In the genomic region with DNA sequence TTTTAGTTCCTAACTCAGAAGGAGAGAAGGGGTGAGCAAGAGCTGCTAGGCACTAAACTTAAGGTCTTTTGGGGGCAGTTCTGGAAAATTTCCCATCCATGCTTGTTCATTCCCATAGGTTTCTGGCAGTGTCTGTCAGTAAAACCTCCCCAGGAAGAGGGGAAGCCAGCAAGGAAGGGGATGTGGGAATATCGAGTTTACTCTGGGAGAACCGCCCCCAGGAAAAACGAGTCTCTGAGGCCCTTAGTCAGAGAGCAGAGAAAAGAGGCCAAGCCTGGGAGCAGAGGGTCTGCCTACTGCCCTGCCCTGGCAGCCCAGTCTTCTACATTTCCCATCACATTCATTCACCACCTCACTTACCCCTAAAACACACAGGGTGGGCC, we compare ENCODE assay signal across 21 cellular contexts. TPM values are rescaled to one million over a fixed set of nuclear protein-coding genes. Genes with fewer than 3 reads are reported as not detected.
A peak's percentile ranks its signal among the peaks of the same experiment; 100 is the strongest.
DNase-seq lines count a peak whose midpoint lies in the region; ATAC-seq and TF ChIP-seq lines count a peak whose summit lies in the region.
"Had no signal": no experiment of that assay in that cellular context is flagged by ENCODE, and none has a peak within 500 bp of the region (broad histone marks: within the 10 kb centered on the region; RNA-seq: fewer than 3 reads in every experiment).

No MANE protein-coding gene starts in this region.

- peaks cover 0 to 5% (median 0%) of the 10 kb centered on the region in 11 experiments; a peak in 1 of 22 replicates for H3K9me3 ChIP-seq in BLaER1 treated with 17β-estradiol and CSF1 and Interleukin-3, amounts not matched to agents 10 nM and 100 nM (replicated peaks in 1 of 11)
- H3K9me3 ChIP-seq: breast epithelium, SK-N-SH had no signal

- H3K9me3 Mint-ChIP-seq in neural crest cell = no peaks in the 10 kb centered on the region
- no peaks in the 10 kb centered on the region for H3K9me3 Mint-ChIP-seq in stimulated activated memory B cell treated with anti-CD40 and anti-IgM and Interleukin-4, amounts not matched to agents 10 μg/mL and 1 μg/mL and 100 μg/mL, for 72 hours
- no peaks in the 10 kb centered on the region for H3K9me3 Mint-ChIP-seq in activated T-cell treated with anti-CD3 and anti-CD28 coated beads, Interleukin-2, amount 50 U/mL, for 4 hours
- H3K9me3 Mint-ChIP-seq: activated CD4-positive, alpha-beta T cell treated with anti-CD3 and anti-CD28 coated beads, Interleukin-2, amount 10 ng/mL, durations not matched to agents 24 days and 14 days; activated T-cell treated with anti-CD3 and anti-CD28 coated beads, Interleukin-2, amount 50 U/mL, for 72 hours; naive B cell had no signal

- no peak for DNase-seq in dorsolateral prefrontal cortex
- no peak for DNase-seq in neural crest cell (ENCODE audit: low read depth, low spot score)
- no peak for DNase-seq in NCI-H2081 treated with DMSO at 0.1 percent for 48 hours (lab: John Stamatoyannopoulos, UW)
- DNase-seq in activated T-cell treated with anti-CD3 and anti-CD28 coated beads, Interleukin-2, amount 50 U/mL, for 4 hours = no peak
- DNase-seq: activated CD4-positive, alpha-beta T cell treated with anti-CD3 and anti-CD28 coated beads, Interleukin-2, amount 10 ng/mL, durations not matched to agents 24 days and 14 days; activated naive CD4-positive, alpha-beta T cell treated with Interleukin-2 at 50 U/mL for 16 hours; activated T-cell treated with anti-CD3 and anti-CD28 coated beads, Interleukin-2, amount 50 U/mL, for 72 hours; KG1; naive B cell; NCI-H1436 treated with DMSO at 0.1 percent for 48 hours; NCI-H2171 treated with DMSO at 0.1 percent for 48 hours; NCI-H526; SK-N-SH; stimulated activated CD4-positive, alpha-beta T cell treated with anti-CD3 and anti-CD28 coated beads, Interleukin-2, amount 100 ng/mL, for 24 hours had no signal

- peak overlapping the region in 4 of 10 experiments; percentile 20 to 37 (median 28); a peak in 4 of 20 replicates for H3K4me3 ChIP-seq in BLaER1 treated with 17β-estradiol and CSF1 and Interleukin-3, amounts not matched to agents 10 nM and 100 nM
- H3K4me3 ChIP-seq in dorsolateral prefrontal cortex = no peak overlapping the region
- H3K4me3 ChIP-seq: breast epithelium had no signal

- peak overlapping the region in 9 of 11 experiments; percentile 11 to 89 (median 84); a peak in 17 of 22 replicates for H3K27ac ChIP-seq in BLaER1 treated with 17β-estradiol and CSF1 and Interleukin-3, amounts not matched to agents 10 nM and 100 nM
- peak overlapping the region in 35 of 59 donors; percentile 0 to 77 (median 39) for H3K27ac ChIP-seq in dorsolateral prefrontal cortex

- no peak for TF ChIP-seq CTCF in dorsolateral prefrontal cortex (IDR thresholded peaks at IDR 0.05 in 54 of 56, conservative IDR thresholded peaks at IDR 0.05 in 2 of 56; ENCODE audit: low read depth in 1 of 56, partially characterized antibody in 56 of 56)
- TF ChIP-seq CTCF in neural crest cell (conservative IDR thresholded peaks at IDR 0.05) = no peak

- peak; percentile 17 for ATAC-seq in HG02759 (IDR thresholded peaks at IDR 0.05; ENCODE audit: unreplicated experiment)
- no peak for ATAC-seq in HG03571 (IDR thresholded peaks at IDR 0.05; ENCODE audit: unreplicated experiment)
- no peak for ATAC-seq in stimulated activated memory B cell treated with anti-CD40 and anti-IgM and Interleukin-4, amounts not matched to agents 10 μg/mL and 1 μg/mL and 100 μg/mL, for 72 hours
- no peak for ATAC-seq in activated T-cell treated with anti-CD3 and anti-CD28 coated beads, Interleukin-2, amount 50 U/mL, for 4 hours
- ATAC-seq: activated T-cell treated with anti-CD3 and anti-CD28 coated beads, Interleukin-2, amount 50 U/mL, for 72 hours had no signal

- no peaks in the 10 kb centered on the region for H3K27me3 Mint-ChIP-seq in neural crest cell (ENCODE audit: low read depth)
- H3K27me3 Mint-ChIP-seq in stimulated activated memory B cell treated with anti-CD40 and anti-IgM and Interleukin-4, amounts not matched to agents 10 μg/mL and 1 μg/mL and 100 μg/mL, for 72 hours = no peaks in the 10 kb centered on the region
- H3K27me3 Mint-ChIP-seq in activated T-cell treated with anti-CD3 and anti-CD28 coated beads, Interleukin-2, amount 50 U/mL, for 4 hours (ENCODE audit: low read depth) = peaks cover 3% of the 10 kb centered on the region
- H3K27me3 Mint-ChIP-seq: naive B cell had no signal

- H3K4me1 ChIP-seq in BLaER1 treated with 17β-estradiol and CSF1 and Interleukin-3, amounts not matched to agents 10 nM and 100 nM = peaks cover 17 to 59% (median 51%) of the 10 kb centered on the region in 10 experiments; a peak in 19 of 20 replicates
- H3K4me1 ChIP-seq: breast epithelium had no signal

- H3K27ac Mint-ChIP-seq in neural crest cell (ENCODE audit: unreplicated experiment) = peak overlapping the region; percentile 80
- H3K27ac Mint-ChIP-seq in stimulated activated memory B cell treated with anti-CD40 and anti-IgM and Interleukin-4, amounts not matched to agents 10 μg/mL and 1 μg/mL and 100 μg/mL, for 72 hours = no peak overlapping the region
- H3K27ac Mint-ChIP-seq: activated CD4-positive, alpha-beta T cell treated with anti-CD3 and anti-CD28 coated beads, Interleukin-2, amount 10 ng/mL, durations not matched to agents 24 days and 14 days; activated T-cell treated with anti-CD3 and anti-CD28 coated beads, Interleukin-2, amount 50 U/mL, for 72 hours; CD14-positive monocyte had no signal

- intact Hi-C loops in dorsolateral prefrontal cortex (cut with DNase I) = no loop called here

- H3K4me2 ChIP-seq in BLaER1 treated with 17β-estradiol and CSF1 and Interleukin-3, amounts not matched to agents 10 nM and 100 nM = peak overlapping the region; percentile 6 to 93 (median 87); a peak in 20 of 22 replicates
- H3K4me2 ChIP-seq: SK-N-SH had no signal

- H3K4me1 Mint-ChIP-seq in neural crest cell = peaks cover 32% of the 10 kb centered on the region
- peaks cover 19% of the 10 kb centered on the region for H3K4me1 Mint-ChIP-seq in stimulated activated memory B cell treated with anti-CD40 and anti-IgM and Interleukin-4, amounts not matched to agents 10 μg/mL and 1 μg/mL and 100 μg/mL, for 72 hours
- peaks cover 2% of the 10 kb centered on the region for H3K4me1 Mint-ChIP-seq in activated T-cell treated with anti-CD3 and anti-CD28 coated beads, Interleukin-2, amount 50 U/mL, for 4 hours (ENCODE audit: low read depth)
- H3K4me1 Mint-ChIP-seq: activated CD4-positive, alpha-beta T cell treated with anti-CD3 and anti-CD28 coated beads, Interleukin-2, amount 10 ng/mL, durations not matched to agents 24 days and 14 days; CD14-positive monocyte had no signal

- no peak overlapping the region for H3K4me3 Mint-ChIP-seq in neural crest cell
- H3K4me3 Mint-ChIP-seq in stimulated activated memory B cell treated with anti-CD40 and anti-IgM and Interleukin-4, amounts not matched to agents 10 μg/mL and 1 μg/mL and 100 μg/mL, for 72 hours = no peak overlapping the region
- H3K4me3 Mint-ChIP-seq in activated T-cell treated with anti-CD3 and anti-CD28 coated beads, Interleukin-2, amount 50 U/mL, for 4 hours = no peak overlapping the region
- H3K4me3 Mint-ChIP-seq: activated CD4-positive, alpha-beta T cell treated with anti-CD3 and anti-CD28 coated beads, Interleukin-2, amount 10 ng/mL, durations not matched to agents 24 days and 14 days; activated T-cell treated with anti-CD3 and anti-CD28 coated beads, Interleukin-2, amount 50 U/mL, for 72 hours; CD14-positive monocyte had no signal

- no peaks in the 10 kb centered on the region for H3K36me3 Mint-ChIP-seq in neural crest cell (ENCODE audit: low read depth)
- H3K36me3 Mint-ChIP-seq in stimulated activated memory B cell treated with anti-CD40 and anti-IgM and Interleukin-4, amounts not matched to agents 10 μg/mL and 1 μg/mL and 100 μg/mL, for 72 hours = peaks cover 22% of the 10 kb centered on the region
- H3K36me3 Mint-ChIP-seq in activated T-cell treated with anti-CD3 and anti-CD28 coated beads, Interleukin-2, amount 50 U/mL, for 4 hours (ENCODE audit: insufficient read depth) = no peaks in the 10 kb centered on the region
- H3K36me3 Mint-ChIP-seq: CD14-positive monocyte had no signal

- H3K27me3 ChIP-seq in BLaER1 treated with 17β-estradiol and CSF1 and Interleukin-3, amounts not matched to agents 10 nM and 100 nM = no peaks in the 10 kb centered on the region
- no peaks in the 10 kb centered on the region for H3K27me3 ChIP-seq in dorsolateral prefrontal cortex
- H3K27me3 ChIP-seq: breast epithelium had no signal

- H4K20me1 ChIP-seq in BLaER1 treated with 17β-estradiol and CSF1 and Interleukin-3, amounts not matched to agents 10 nM and 100 nM = no peaks in the 10 kb centered on the region

- H3K9ac ChIP-seq in BLaER1 treated with 17β-estradiol and CSF1 and Interleukin-3, amounts not matched to agents 10 nM and 100 nM = peak overlapping the region in 9 of 11 experiments; percentile 11 to 69 (median 61); a peak in 14 of 22 replicates
- H3K9ac ChIP-seq: SK-N-SH had no signal

- H3K36me3 ChIP-seq in BLaER1 treated with 17β-estradiol and CSF1 and Interleukin-3, amounts not matched to agents 10 nM and 100 nM = no peaks in the 10 kb centered on the region
- H3K36me3 ChIP-seq: breast epithelium had no signal

RNA-seq across cellular contexts. Expression of gene TMCC3, which starts 55.9 kb away (rescaled TPM):
- total RNA-seq in dorsolateral prefrontal cortex (100 to 1,000 TPM in 1 of 120 experiments, 10 to 100 TPM in 115, 1 to 10 TPM in 4; 8.4 to 120 (median 24.4) TPM), neural crest cell (3.4 and 3.8 TPM in 2 replicates)
- under 1 TPM; 0.10 to 0.21 (median 0.11) TPM for total RNA-seq in activated T-cell treated with anti-CD3 and anti-CD28 coated beads, Interleukin-2, amount 50 U/mL, for 4 hours
- total RNA-seq: activated CD4-positive, alpha-beta T cell treated with anti-CD3 and anti-CD28 coated beads, Interleukin-2, amount 10 ng/mL, durations not matched to agents 24 days and 14 days; T-helper 2 cell treated with Interferon-gamma antibody and Interleukin-4, amounts not matched to agents 100 ng/mL and 5 ng/mL, for 36 hours had no signal
